ENCODE assay signal across 8 cellular contexts in the genomic region with DNA sequence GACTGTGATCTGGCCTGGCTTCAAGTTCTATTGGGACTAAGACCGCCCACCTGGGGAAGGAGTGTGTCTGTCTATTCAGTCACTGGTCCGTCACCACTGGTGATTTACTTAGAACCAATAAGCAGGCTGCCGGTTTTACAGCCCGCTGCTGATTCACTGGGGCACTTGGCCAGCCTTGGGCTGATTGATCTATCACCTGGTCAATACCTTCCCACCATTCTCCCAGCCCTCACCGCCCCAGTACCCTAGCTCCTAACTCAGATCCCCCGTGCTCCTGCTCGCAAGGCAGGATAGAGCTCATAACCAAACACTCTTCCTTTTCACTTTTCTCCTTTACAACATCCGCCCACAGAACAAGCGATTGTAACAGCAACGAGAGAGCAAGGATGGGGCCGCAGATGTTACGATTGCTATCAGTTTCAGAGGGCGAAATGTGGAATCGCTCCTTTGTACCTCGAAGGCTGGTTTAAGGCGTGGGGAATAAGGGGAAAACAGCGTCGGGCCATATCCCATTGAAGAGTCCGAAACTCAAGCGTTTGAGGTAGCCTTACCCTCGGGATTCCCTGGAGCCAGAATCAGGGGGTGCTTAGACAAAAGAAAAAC. TPM values are rescaled to one million over a fixed set of nuclear protein-coding genes. Genes with fewer than 3 reads are reported as not detected.
DNase-seq lines count a peak whose midpoint lies in the region; ATAC-seq, FAIRE-seq and TF ChIP-seq lines count a peak whose summit lies in the region.

No MANE protein-coding gene starts in this region.

- H3K9ac ChIP-seq in NT2/D1 (ENCODE audit: insufficient read length, low read depth) (peak overlapping the region; percentile 90), muscle layer of colon (ENCODE audit: low read length) (peak overlapping the region; percentile 62)

- H3K27me3 ChIP-seq in NT2/D1 (ENCODE audit: insufficient read depth, insufficient read length) (peaks cover 3% of the 10 kb centered on the region), muscle layer of colon (ENCODE audit: control insufficient read depth in 1 of 2, insufficient read depth in 2 of 2, low read length in 2 of 2) (no peaks in the 10 kb centered on the region)

- H3K27ac ChIP-seq in muscle layer of colon (ENCODE audit: low read depth, low read length): peak overlapping the region; percentile 94

- H3K36me3 ChIP-seq in NT2/D1 (ENCODE audit: insufficient read depth, insufficient read length, low read length) (peaks cover 42% of the 10 kb centered on the region), muscle layer of colon (ENCODE audit: insufficient read depth, low read length) (peaks cover 23% of the 10 kb centered on the region)

- H3K9me3 Mint-ChIP-seq in Calu3 (ENCODE audit: low read depth, unreplicated experiment): no peaks in the 10 kb centered on the region

- no peaks in the 10 kb centered on the region for H3K4me1 Mint-ChIP-seq in Calu3 (ENCODE audit: low read depth, unreplicated experiment)

- H3K4me3 ChIP-seq in NT2/D1 (ENCODE audit: insufficient read length, low read depth): peak overlapping the region; percentile 98
- H3K4me3 ChIP-seq in epithelial cell of proximal tubule (ENCODE audit: low read depth, low read length): peak overlapping the region; percentile 74
- H3K4me3 ChIP-seq in muscle layer of colon (ENCODE audit: low read depth in 1 of 2, low read length in 2 of 2): peak overlapping the region; percentile 92 to 99

- peak overlapping the region; percentile 93 for H3K4me3 Mint-ChIP-seq in Calu3 (ENCODE audit: low read depth, unreplicated experiment)

- ATAC-seq in GM21381 (IDR thresholded peaks at IDR 0.05; ENCODE audit: unreplicated experiment): peak; percentile 91

- no peaks in the 10 kb centered on the region for H3K27me3 Mint-ChIP-seq in Calu3 (ENCODE audit: unreplicated experiment)

- CTCF ChIA-PET in Calu3 (lab: Charles Lee): interaction anchor here (2.8 kb wide), 1 partner anchor 9 kb away, joined by 16 read pairs; no protein-coding TSS in a partner anchor

- peaks cover 25% of the 10 kb centered on the region for H3K36me3 Mint-ChIP-seq in Calu3 (ENCODE audit: insufficient read depth, unreplicated experiment)

- DNase-seq in Calu3 (peak; percentile 82), HTR-8/SVneo (ENCODE audit: insufficient read length, low spot score) (peak; percentile 100), NT2/D1 (ENCODE audit: low read depth, low spot score) (peak; percentile 47), epithelial cell of proximal tubule (ENCODE audit: low read depth) (peak; percentile 88)
- peak; percentile 82 for DNase-seq in activated CD8-positive, alpha-beta memory T cell treated with anti-CD3 and anti-CD28 coated beads, Interleukin-2, amount 50 U/mL, for 48 hours
- DNase-seq in stimulated activated CD8-positive, alpha-beta memory T cell treated with anti-CD3 and anti-CD28 coated beads, Interleukin-7, amount 100 ng/mL, for 48 hours (ENCODE audit: extremely low read depth in 1 of 2, low read depth in 1 of 2): peak; percentile 39 to 86

- TSS peak; percentile 100 for BruUV-seq in Calu3 (replicated peaks; lab: Mats Ljungman, UMichigan)

- no peak for TF ChIP-seq CTCF in Calu3 (IDR thresholded peaks at IDR 0.05; ENCODE audit: unreplicated experiment)
- TF ChIP-seq CTCF in epithelial cell of proximal tubule (conservative IDR thresholded peaks at IDR 0.05; ENCODE audit: low read depth, low read length): no peak

- H3K27ac Mint-ChIP-seq in Calu3 (ENCODE audit: unreplicated experiment): peak overlapping the region; percentile 87

- intact Hi-C loops in Calu3 (cut with micrococcal nuclease; ENCODE audit: unreplicated experiment): no loop called here

- FAIRE-seq in HTR-8/SVneo (lab: Jason Lieb, UNC): peak; percentile 99

- no peaks in the 10 kb centered on the region for H3K9me3 ChIP-seq in NT2/D1 (ENCODE audit: insufficient read depth, low read length)
- H3K9me3 ChIP-seq in muscle layer of colon (ENCODE audit: low read length): no peaks in the 10 kb centered on the region

- H3K4me1 ChIP-seq in NT2/D1 (ENCODE audit: insufficient read depth, insufficient read length) (peaks cover 2% of the 10 kb centered on the region), muscle layer of colon (ENCODE audit: insufficient read depth, low read length) (peaks cover 4% of the 10 kb centered on the region)

RNA-seq across cellular contexts. Expression of gene RDH11, which starts 0.7 kb away (rescaled TPM):
- 117 and 133 TPM in 2 replicates for total RNA-seq in Calu3 (2022)
- total RNA-seq in epithelial cell of proximal tubule: 76.0 and 101 TPM in 2 replicates

RNA-seq across cellular contexts. Expression of gene RDH12, which starts 6.8 kb away (rescaled TPM):
- total RNA-seq in Calu3 (2022): 0.38 and 0.51 TPM in 2 replicates
- 0.51 TPM in 1 of 2 replicates, not detected in the other for total RNA-seq in epithelial cell of proximal tubule

RNA-seq across cellular contexts. Expression of gene VTI1B, which starts 20.5 kb away (rescaled TPM):
- total RNA-seq in Calu3 (2022) (70.3 and 75.5 TPM in 2 replicates), epithelial cell of proximal tubule (40.4 and 46.2 TPM in 2 replicates)

Comparison
In these comparisons a context has a peak if more than half of its experiments do, and no peak if none do; other contexts are left out.
1. Peak in every context shown above with its lines: DNase-seq, ATAC-seq, H3K4me3 ChIP-seq and H3K27ac ChIP-seq.
2. DNase-seq: peak in every context shown above with its lines; median percentile 100 in HTR-8/SVneo; 88 in epithelial cell of proximal tubule; 82 in Calu3; 82 in activated CD8-positive, alpha-beta memory T cell treated with anti-CD3 and anti-CD28 coated beads, Interleukin-2, amount 50 U/mL, for 48 hours; 62 in stimulated activated CD8-positive, alpha-beta memory T cell treated with anti-CD3 and anti-CD28 coated beads, Interleukin-7, amount 100 ng/mL, for 48 hours; 47 in NT2/D1.